Comparison of ENCODE assay signal across 1 cellular context in genomic region chr15:59996498-59997041, GRCh38.
TF ChIP-seq lines count a peak whose summit lies in the region.

No MANE protein-coding gene starts in this region.

TF ChIP-seq in H1, 55 proteins besides CTCF, POLR2A, EP300 and RAD21 (continued from another document):
- TF ChIP-seq GABPA (IDR thresholded peaks at IDR 0.05; ENCODE audit: borderline replicate concordance, insufficient read depth, low read length): no peak
- TF ChIP-seq NANOG (IDR thresholded peaks at IDR 0.05; ENCODE audit: insufficient read depth, low read depth, low read length, poor library complexity, severe bottlenecking): no peak
- TF ChIP-seq SAP30 (IDR thresholded peaks at IDR 0.05; ENCODE audit: insufficient read depth, insufficient replicate concordance, low read length): no peak
- TF ChIP-seq KDM4A (IDR thresholded peaks at IDR 0.05; ENCODE audit: low read depth, low read length, severe bottlenecking): no peak
- TF ChIP-seq EGR1 (IDR thresholded peaks at IDR 0.05; ENCODE audit: borderline replicate concordance, low read depth, low read length): peak; percentile 81
- peak; percentile 50 for TF ChIP-seq RNF2 (IDR thresholded peaks at IDR 0.05; ENCODE audit: borderline replicate concordance, low read depth, low read length, missing control alignments, poor library complexity, severe bottlenecking)
- no peak for TF ChIP-seq ZNF274 (IDR thresholded peaks at IDR 0.05; ENCODE audit: borderline replicate concordance, extremely low read depth, low read length)
- no peak for TF ChIP-seq SP4 (IDR thresholded peaks at IDR 0.05; ENCODE audit: low read length)
- TF ChIP-seq CBX5 (IDR thresholded peaks at IDR 0.05; ENCODE audit: low read depth, low read length): no peak
- TF ChIP-seq CBX8 (IDR thresholded peaks at IDR 0.05; ENCODE audit: borderline replicate concordance, low read depth, low read length): no peak
- 0 out of 4 replicates have a peak, but pooled peaks of 1 of the 2 experiments have one; percentile 11 for TF ChIP-seq HDAC2 (IDR thresholded peaks at IDR 0.05; ENCODE audit: borderline replicate concordance in 1 of 2, low read depth in 2 of 2, low read length in 2 of 2)
- no peak for TF ChIP-seq SP2 (IDR thresholded peaks at IDR 0.05; ENCODE audit: low read length)
- TF ChIP-seq CHD7 (IDR thresholded peaks at IDR 0.05; ENCODE audit: insufficient replicate concordance, low read length): no peak
- TF ChIP-seq CEBPB (IDR thresholded peaks at IDR 0.05; ENCODE audit: low read depth, low read length): no peak
- TF ChIP-seq RXRA (IDR thresholded peaks at IDR 0.05; ENCODE audit: insufficient read depth, low read depth, low read length): no peak
- peak; percentile 50 for TF ChIP-seq EZH2 (IDR thresholded peaks at IDR 0.05; ENCODE audit: low read depth, low read length, severe bottlenecking)
- no peak for TF ChIP-seq JUN (IDR thresholded peaks at IDR 0.05; ENCODE audit: low read depth, low read length)
- peak; percentile 95 for TF ChIP-seq E2F6 (IDR thresholded peaks at IDR 0.05)
